16 cellular contexts compared by ENCODE assay signal in the genomic region with DNA sequence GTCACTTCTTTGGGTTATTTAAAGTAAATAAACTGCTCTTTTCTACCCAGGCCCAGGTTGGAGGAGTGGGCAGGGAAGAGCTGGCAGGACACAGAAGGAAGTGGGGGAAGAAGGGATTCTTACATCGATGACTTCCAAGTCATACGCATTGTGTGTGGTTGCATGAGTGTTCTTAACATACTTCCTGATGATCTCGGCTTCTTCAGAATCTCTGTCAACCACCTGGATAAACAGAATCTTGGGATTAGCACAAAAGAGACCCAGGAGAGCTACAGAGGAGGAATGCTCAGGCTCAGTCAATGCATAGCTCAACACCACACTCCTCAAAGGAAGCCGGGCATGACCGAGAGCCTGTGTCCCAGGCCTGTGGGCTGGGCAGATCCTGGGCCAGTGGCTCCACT. TPM values are rescaled to one million over a fixed set of nuclear protein-coding genes. Genes with fewer than 3 reads are reported as not detected.
DNase-seq lines count a peak whose midpoint lies in the region; TF ChIP-seq lines count a peak whose summit lies in the region.
"Had no signal": no experiment of that assay in that cellular context is flagged by ENCODE, and none has a peak within 500 bp of the region (broad histone marks: within the 10 kb centered on the region; RNA-seq: fewer than 3 reads in every experiment).

No MANE protein-coding gene starts in this region.

- in situ Hi-C loops in Caki2 (cut with HindIII; ENCODE audit: low pct_unique_long_range_greater_than_20kb, low sequenced_read_pairs): no loop called here

- DNase-seq in Caki2 (ENCODE audit: low read depth) (peak; percentile 19), SJSA1 (ENCODE audit: low read depth in 1 of 2, low spot score in 2 of 2) (peak; percentile 64 to 68), epithelial cell of esophagus (ENCODE audit: low read depth) (peak; percentile 9), renal cortical epithelial cell (ENCODE audit: low read depth) (peak; percentile 15), vagina (ENCODE audit: extremely low spot score in 2 of 2) (no peak), nucleus accumbens (lab: John Stamatoyannopoulos, UW) (no peak), immature natural killer cell (no peak)
- no peak for DNase-seq in stimulated activated CD4-positive, alpha-beta T cell treated with anti-CD3 and anti-CD28 coated beads, Interleukin-4, amount 100 ng/mL, for 24 hours
- DNase-seq: activated CD4-positive, alpha-beta T cell treated with anti-CD3 and anti-CD28 coated beads for 36 hours; activated naive CD4-positive, alpha-beta T cell treated with Interleukin-2 at 50 U/mL for 16 hours; effector memory CD8-positive, alpha-beta T cell; gastrocnemius medialis; naive thymus-derived CD4-positive, alpha-beta T cell; NCI-H2081 treated with DMSO at 0.1 percent for 48 hours; NCI-H524 treated with DMSO at 0.1 percent for 48 hours had no signal

- TF ChIP-seq POLR2A in vagina (IDR thresholded peaks at IDR 0.05): no peak

- peaks cover 89% of the 10 kb centered on the region for H3K36me3 ChIP-seq in SJSA1
- H3K36me3 ChIP-seq in vagina: peaks cover 0 to 85% of the 10 kb centered on the region in 2 donors

- H3K9me3 ChIP-seq in SJSA1 (replicated peaks) (no peaks in the 10 kb centered on the region), vagina (no peaks in the 10 kb centered on the region)
- H3K9me3 ChIP-seq: gastrocnemius medialis had no signal

- H3K4me3 ChIP-seq in SJSA1: no peak overlapping the region
- H3K4me3 ChIP-seq in epithelial cell of esophagus (ENCODE audit: low read length): no peak overlapping the region
- H3K4me3 ChIP-seq in vagina: no peak overlapping the region
- H3K4me3 ChIP-seq: gastrocnemius medialis had no signal

- peaks cover 21 to 66% (median 37%) of the 10 kb centered on the region in 3 donors for H3K36me3 Mint-ChIP-seq in immature natural killer cell

- H3K4me1 Mint-ChIP-seq in immature natural killer cell: no peaks in the 10 kb centered on the region
- H3K4me1 Mint-ChIP-seq: activated CD4-positive, alpha-beta T cell treated with anti-CD3 and anti-CD28 coated beads for 36 hours had no signal

- H3K4me1 ChIP-seq in SJSA1 (replicated peaks) (peaks cover 21% of the 10 kb centered on the region), vagina (no peaks in the 10 kb centered on the region)

- no peak overlapping the region for H3K4me3 Mint-ChIP-seq in immature natural killer cell
- H3K4me3 Mint-ChIP-seq: activated CD4-positive, alpha-beta T cell treated with anti-CD3 and anti-CD28 coated beads for 36 hours; effector memory CD8-positive, alpha-beta T cell; naive thymus-derived CD4-positive, alpha-beta T cell had no signal

- no peaks in the 10 kb centered on the region for H3K27me3 ChIP-seq in SJSA1 (replicated peaks)
- H3K27me3 ChIP-seq in vagina: no peaks in the 10 kb centered on the region
- H3K27me3 ChIP-seq: gastrocnemius medialis had no signal

- H3K27ac ChIP-seq in SJSA1: peak overlapping the region; percentile 49
- no peak overlapping the region for H3K27ac ChIP-seq in vagina

- intact Hi-C loops in vagina (cut with DNase I): no loop called here

- H3K27ac Mint-ChIP-seq in immature natural killer cell: no peak overlapping the region
- H3K27ac Mint-ChIP-seq: activated CD4-positive, alpha-beta T cell treated with anti-CD3 and anti-CD28 coated beads for 36 hours; effector memory CD8-positive, alpha-beta T cell had no signal

- TF ChIP-seq CTCF in epithelial cell of esophagus (IDR thresholded peaks at IDR 0.05; ENCODE audit: insufficient read depth, low read depth, low read length, missing control alignments): no peak
- no peak for TF ChIP-seq CTCF in vagina (IDR thresholded peaks at IDR 0.05)

- H3K27me3 Mint-ChIP-seq in immature natural killer cell (ENCODE audit: low read depth in 3 of 3): peaks cover 0 to 2% (median 0%) of the 10 kb centered on the region in 3 donors
- H3K27me3 Mint-ChIP-seq: activated CD4-positive, alpha-beta T cell treated with anti-CD3 and anti-CD28 coated beads for 36 hours; effector memory CD8-positive, alpha-beta T cell; naive thymus-derived CD4-positive, alpha-beta T cell; progenitor cell of endocrine pancreas had no signal

- H3K9me3 Mint-ChIP-seq in immature natural killer cell: no peaks in the 10 kb centered on the region
- H3K9me3 Mint-ChIP-seq: effector memory CD8-positive, alpha-beta T cell; naive thymus-derived CD4-positive, alpha-beta T cell had no signal

RNA-seq across cellular contexts. Expression of gene PARP1, which starts 42.1 kb away (rescaled TPM):
- total RNA-seq in Caki2 (2014; rRNA removed; shearing (Covaris generic); ENCODE audit: low replicate concordance): 147 and 179 TPM in 2 replicates
- 154 and 160 TPM in 2 replicates for total RNA-seq in SJSA1 (2014; rRNA removed; shearing (Covaris generic))
- total RNA-seq in renal cortical epithelial cell (93.8 and 127 TPM in 2 replicates), vagina (64.6 TPM)
- 100 to 1,000 TPM in 1 of 3 donors, 10 to 100 TPM in 2; 36.7 to 130 (median 63.2) TPM for polyA plus RNA-seq in immature natural killer cell

RNA-seq across cellular contexts. Expression of gene LIN9, which starts 56.9 kb away (rescaled TPM):
- 6.7 and 6.8 TPM in 2 replicates for total RNA-seq in Caki2 (2014; rRNA removed; shearing (Covaris generic); ENCODE audit: low replicate concordance)
- 12.1 and 17.7 TPM in 2 replicates for total RNA-seq in SJSA1 (2014; rRNA removed; shearing (Covaris generic))
- total RNA-seq in renal cortical epithelial cell: 3.4 and 7.1 TPM in 2 replicates
- 3.9 TPM for total RNA-seq in vagina
- polyA plus RNA-seq in immature natural killer cell: 1 to 10 TPM in 2 of 3 donors, under 1 TPM in 1; 0.94 to 3.1 (median 1.8) TPM

Comparison
In these comparisons a context has a peak if more than half of its experiments do, and no peak if none do; other contexts are left out.
1. DNase-seq: peak in Caki2 (single experiment), SJSA1 (2 of 2), epithelial cell of esophagus (single experiment) and renal cortical epithelial cell (single experiment); none in vagina (0 of 2), stimulated activated CD4-positive, alpha-beta T cell treated with anti-CD3 and anti-CD28 coated beads, Interleukin-4, amount 100 ng/mL, for 24 hours (single experiment), nucleus accumbens (0 of 56) and immature natural killer cell (0 of 3).